13 cellular contexts compared by ENCODE assay signal in the genomic region with DNA sequence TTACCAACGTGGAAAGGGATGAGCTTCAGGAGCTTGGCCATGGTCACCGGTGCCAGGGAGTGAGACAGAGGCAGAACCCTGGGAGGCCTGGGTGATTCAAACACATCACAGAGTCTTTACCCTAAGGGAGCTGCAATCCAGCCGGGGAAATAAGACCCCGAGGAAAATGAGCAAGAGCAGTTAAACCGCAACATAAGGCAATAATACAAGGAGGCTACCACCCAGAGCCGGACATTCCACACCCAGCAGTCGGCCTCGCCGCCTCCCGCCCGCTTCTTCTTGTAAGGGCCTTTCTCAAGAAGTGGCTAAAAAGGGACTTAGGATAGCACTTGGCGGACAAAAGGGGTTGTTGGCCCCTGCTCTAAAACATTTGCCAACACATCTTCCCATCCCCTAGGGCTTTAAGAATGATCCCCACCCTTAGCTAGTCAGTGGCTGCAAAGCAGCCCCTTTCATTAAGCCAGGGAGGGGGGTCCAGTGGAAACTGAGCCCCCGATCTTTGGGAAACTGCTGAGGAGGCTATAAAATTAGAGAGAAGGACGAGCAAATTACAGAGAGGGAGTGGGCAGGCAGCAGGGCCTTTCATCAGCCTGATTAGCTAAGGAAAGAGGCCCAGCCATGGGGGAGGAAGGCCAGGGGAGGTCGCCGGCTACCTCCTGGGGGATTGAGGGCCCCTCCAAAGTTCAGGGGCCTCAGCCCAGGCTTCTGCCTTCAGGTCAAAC. TPM values are rescaled to one million over a fixed set of nuclear protein-coding genes. Genes with fewer than 3 reads are reported as not detected.
DNase-seq lines count a peak whose midpoint lies in the region; ATAC-seq and TF ChIP-seq lines count a peak whose summit lies in the region.
"Had no signal": no experiment of that assay in that cellular context is flagged by ENCODE, and none has a peak within 500 bp of the region (broad histone marks: within the 10 kb centered on the region; RNA-seq: fewer than 3 reads in every experiment).

No MANE protein-coding gene starts in this region.

- H3K27me3 Mint-ChIP-seq in brain, result peaks cover 9% of the 10 kb centered on the region

- H3K36me3 Mint-ChIP-seq in brain, result peaks cover 4% of the 10 kb centered on the region

- ATAC-seq in HG02623 (IDR thresholded peaks at IDR 0.05; ENCODE audit: unreplicated experiment), result no peak

- no peak overlapping the region for H3K4me3 Mint-ChIP-seq in brain

- peaks cover 29% of the 10 kb centered on the region for H3K4me1 ChIP-seq in HUES48 (ENCODE audit: control insufficient read depth, insufficient read depth, low read length)
- H3K4me1 ChIP-seq in iPS-20b (ENCODE audit: insufficient read depth, low read length), result peaks cover 28% of the 10 kb centered on the region; the same call in 1 of the 2 replicates
- H3K4me1 ChIP-seq: colonic mucosa had no signal

- peak overlapping the region; percentile 8 for H3K27ac ChIP-seq in HUES48 (ENCODE audit: low read depth, low read length)
- no peak overlapping the region for H3K27ac ChIP-seq in iPS-20b (ENCODE audit: low read length)
- H3K27ac ChIP-seq: C4-2B, colonic mucosa had no signal

- H3K4me1 Mint-ChIP-seq in brain, result peaks cover 56% of the 10 kb centered on the region

- H3K9ac ChIP-seq in HUES48 (ENCODE audit: low read depth, low read length) (no peak overlapping the region), iPS-20b (ENCODE audit: low read depth, low read length) (peak overlapping the region; percentile 53; the same call in 1 of the 2 replicates)

- TF ChIP-seq CTCF in brain (conservative IDR thresholded peaks at IDR 0.05), result no peak

- H3K36me3 ChIP-seq in HUES48 (ENCODE audit: control insufficient read depth, insufficient read depth, low read length), result no peaks in the 10 kb centered on the region
- no peaks in the 10 kb centered on the region for H3K36me3 ChIP-seq in iPS-20b (ENCODE audit: insufficient read depth, low read depth, low read length)
- H3K36me3 ChIP-seq: colonic mucosa had no signal

- H3K4me3 ChIP-seq in HUES48 (ENCODE audit: low read depth, low read length), result no peak overlapping the region
- H3K4me3 ChIP-seq in iPS-20b (ENCODE audit: low read length), result peak overlapping the region; percentile 44
- H3K4me3 ChIP-seq: colonic mucosa had no signal

- H3K27ac Mint-ChIP-seq in brain, result peak overlapping the region in 3 of 5 experiments; percentile 33 to 78 (median 70)

- H3K9me3 ChIP-seq in HUES48 (ENCODE audit: control insufficient read depth, insufficient read depth, low read length) (no peaks in the 10 kb centered on the region; the same call in 1 of the 2 replicates), iPS-20b (ENCODE audit: insufficient read depth, low read depth, low read length) (no peaks in the 10 kb centered on the region; the same call in 1 of the 2 replicates)
- H3K9me3 ChIP-seq: colonic mucosa had no signal

- no peaks in the 10 kb centered on the region for H3K27me3 ChIP-seq in HUES48 (ENCODE audit: control insufficient read depth, insufficient read depth, low read length)
- peaks cover 31% of the 10 kb centered on the region for H3K27me3 ChIP-seq in iPS-20b (ENCODE audit: insufficient read depth, low read length)
- H3K27me3 ChIP-seq: colonic mucosa had no signal

- peaks cover 0 to 4% (median 4%) of the 10 kb centered on the region in 5 experiments for H3K9me3 Mint-ChIP-seq in brain

- peak; percentile 42 for DNase-seq in stromal cell of bone marrow (ENCODE audit: low read depth)
- DNase-seq in T-helper 1 cell, result no peak
- no peak for DNase-seq in AG08396 (ENCODE audit: low spot score)
- DNase-seq in GOT3 (lab: John Stamatoyannopoulos, UW), result no peak
- DNase-seq: activated CD4-positive, alpha-beta T cell treated with anti-CD3 and anti-CD28 coated beads, Interleukin-2, amount 50 U/mL, for 1 hour; colonic mucosa; NCI-H187; posterior cingulate gyrus had no signal

RNA-seq across cellular contexts. Expression of gene SNX5, which starts 34.3 kb away (rescaled TPM):
- 39.1 TPM for polyA plus RNA-seq in brain (ENCODE audit: insufficient read depth, low read depth, low replicate concordance)

RNA-seq across cellular contexts. Expression of gene MGME1, which starts 34.5 kb away (rescaled TPM):
- polyA plus RNA-seq in brain (ENCODE audit: insufficient read depth, low read depth, low replicate concordance), result 13.5 TPM
